Comparison of ENCODE assay signal across 18 cellular contexts in genomic region chr5:109335114-109335513, GRCh38.
"Had no signal": no experiment of that assay in that cellular context is flagged by ENCODE, and none has a peak within 500 bp of the region (broad histone marks: within the 10 kb centered on the region; RNA-seq: fewer than 3 reads in every experiment).

No MANE protein-coding gene starts in this region.

- H3K4me3 Mint-ChIP-seq: activated CD4-positive, alpha-beta T cell treated with anti-CD3 and anti-CD28 coated beads for 36 hours; activated naive CD8-positive, alpha-beta T cell treated with anti-CD3 and anti-CD28 coated beads, Interleukin-2, amount 10 ng/mL, durations not matched to agents 7 days and 5 days; WTC11 had no signal

- H3K27ac Mint-ChIP-seq: activated CD4-positive, alpha-beta T cell treated with anti-CD3 and anti-CD28 coated beads for 36 hours; activated naive CD8-positive, alpha-beta T cell treated with anti-CD3 and anti-CD28 coated beads, Interleukin-2, amount 10 ng/mL, durations not matched to agents 7 days and 5 days; WTC11 had no signal

- H3K4me1 Mint-ChIP-seq: activated naive CD8-positive, alpha-beta T cell treated with anti-CD3 and anti-CD28 coated beads, Interleukin-2, amount 10 ng/mL, durations not matched to agents 7 days and 5 days had no signal

- DNase-seq: activated CD4-positive, alpha-beta T cell treated with anti-CD3 and anti-CD28 coated beads for 36 hours; activated CD4-positive, alpha-beta T cell treated with anti-CD3 and anti-CD28 coated beads, Interleukin-2, amount 50 U/mL, for 48 hours; activated naive CD8-positive, alpha-beta T cell treated with anti-CD3 and anti-CD28 coated beads, Interleukin-2, amount 10 ng/mL, durations not matched to agents 7 days and 5 days; amygdala; central memory CD4-positive, alpha-beta T cell; colonic mucosa; gastrocnemius medialis; head of caudate nucleus; left colon; occipital lobe; posterior cingulate gyrus; stimulated activated CD4-positive, alpha-beta T cell treated with anti-CD3 and anti-CD28 coated beads, Interleukin-2, amount 100 ng/mL, for 24 hours; stimulated activated naive CD8-positive, alpha-beta T cell treated with anti-CD3 and anti-CD28 coated beads, Interleukin-15, Interleukin-2, amounts not matched to agents 100 U/mL and 50 U/mL, for 24 hours; SW 1271; T-helper 2 cell; transverse colon; uterus had no signal

- H3K9me3 Mint-ChIP-seq: activated naive CD8-positive, alpha-beta T cell treated with anti-CD3 and anti-CD28 coated beads, Interleukin-2, amount 10 ng/mL, durations not matched to agents 7 days and 5 days; WTC11 had no signal

- H3K27me3 Mint-ChIP-seq: activated CD4-positive, alpha-beta T cell treated with anti-CD3 and anti-CD28 coated beads for 36 hours; activated naive CD8-positive, alpha-beta T cell treated with anti-CD3 and anti-CD28 coated beads, Interleukin-2, amount 10 ng/mL, durations not matched to agents 7 days and 5 days had no signal

- ATAC-seq: activated CD4-positive, alpha-beta T cell treated with anti-CD3 and anti-CD28 coated beads for 36 hours; left colon; stimulated activated naive CD8-positive, alpha-beta T cell treated with anti-CD3 and anti-CD28 coated beads, Interleukin-15, Interleukin-2, amounts not matched to agents 100 U/mL and 50 U/mL, for 24 hours; WTC11 had no signal
